ENCODE assay signal across 1 cellular context in the genomic region with DNA sequence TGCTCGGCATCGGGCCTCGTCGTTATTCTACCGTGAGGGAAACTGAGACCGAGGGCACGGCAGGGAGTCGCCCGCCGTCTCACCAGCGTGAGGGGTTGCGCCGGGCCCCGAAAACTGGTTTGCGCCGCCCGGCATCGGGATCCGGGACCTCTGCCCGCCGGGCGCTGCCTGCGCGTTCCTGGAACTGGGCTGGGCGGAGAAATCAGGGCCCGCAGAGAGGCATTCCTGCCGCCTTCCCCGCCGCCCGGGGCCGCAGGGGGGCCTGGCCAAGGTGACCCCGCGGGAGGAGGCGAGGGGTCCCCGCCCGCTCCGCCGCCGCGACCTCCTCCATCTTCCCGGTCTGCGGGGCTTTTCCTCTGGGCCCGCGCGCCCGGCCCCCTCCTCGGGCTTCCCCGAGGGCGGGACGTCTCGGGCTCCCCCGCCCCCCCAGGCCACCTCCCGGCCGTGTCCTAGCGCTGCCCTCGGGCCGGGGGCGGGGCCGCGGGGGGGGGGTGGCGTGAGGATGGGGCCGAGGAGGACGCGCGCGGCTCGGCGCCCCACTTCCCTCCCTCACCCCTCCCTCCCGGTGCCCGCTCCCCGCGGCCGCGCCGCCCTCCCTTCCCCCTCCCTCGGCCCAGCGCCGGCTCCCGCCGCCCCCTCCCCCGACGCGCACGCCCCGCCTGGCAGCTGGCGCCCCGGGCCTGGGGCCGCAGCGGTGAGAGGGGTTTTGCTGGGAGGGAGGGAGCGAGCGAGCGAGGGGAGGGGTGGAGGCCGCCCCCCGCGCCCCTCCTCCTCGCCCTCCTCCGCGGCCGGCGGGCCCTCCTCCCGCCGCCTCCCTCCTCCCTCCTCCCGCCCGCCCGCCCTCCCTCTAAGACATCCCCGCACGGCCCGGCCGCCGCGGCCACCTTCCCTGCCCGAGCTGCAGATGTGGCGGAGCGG.
TF ChIP-seq lines count a peak whose summit lies in the region.

TSS of gene GLIS2 (plus strand) at position 883 of the 918 bp plus-strand sequence. CDS start 16,214 bp downstream, outside the sequence.

TF ChIP-seq in HEK293, 187 proteins besides CTCF, POLR2A, EP300 and RAD21 (continued from another document and continues in another):
- TF ChIP-seq ZNF140 (tag by site-specific recombination; IDR thresholded peaks at IDR 0.05), result no peak
- TF ChIP-seq ZNF473 (tag by site-specific recombination; IDR thresholded peaks at IDR 0.05), result no peak
- TF ChIP-seq KLF17 (tag by site-specific recombination; IDR thresholded peaks at IDR 0.05), result no peak
- no peak for TF ChIP-seq MZF1 (tag by site-specific recombination; IDR thresholded peaks at IDR 0.05; ENCODE audit: borderline replicate concordance)
- no peak for TF ChIP-seq ZBTB21 (tag by site-specific recombination; IDR thresholded peaks at IDR 0.05)
- TF ChIP-seq, protein P1, sequence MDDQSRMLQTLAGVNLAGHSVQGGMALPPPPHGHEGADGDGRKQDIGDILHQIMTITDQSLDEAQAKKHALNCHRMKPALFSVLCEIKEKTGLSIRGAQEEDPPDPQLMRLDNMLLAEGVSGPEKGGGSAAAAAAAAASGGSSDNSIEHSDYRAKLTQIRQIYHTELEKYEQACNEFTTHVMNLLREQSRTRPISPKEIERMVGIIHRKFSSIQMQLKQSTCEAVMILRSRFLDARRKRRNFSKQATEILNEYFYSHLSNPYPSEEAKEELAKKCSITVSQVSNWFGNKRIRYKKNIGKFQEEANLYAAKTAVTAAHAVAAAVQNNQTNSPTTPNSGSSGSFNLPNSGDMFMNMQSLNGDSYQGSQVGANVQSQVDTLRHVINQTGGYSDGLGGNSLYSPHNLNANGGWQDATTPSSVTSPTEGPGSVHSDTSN (CRISPR knock-in tag; IDR thresholded peaks at IDR 0.05), result no peak
- no peak for TF ChIP-seq ZNF654 (tag by site-specific recombination; IDR thresholded peaks at IDR 0.05; ENCODE audit: low read depth)
- TF ChIP-seq ZNF529 (tag by site-specific recombination; IDR thresholded peaks at IDR 0.05; ENCODE audit: insufficient replicate concordance), result no peak
- no peak for TF ChIP-seq ZNF391 (tag by site-specific recombination; IDR thresholded peaks at IDR 0.05; ENCODE audit: borderline replicate concordance, low read depth)
- TF ChIP-seq HIC1 (tag by site-specific recombination; IDR thresholded peaks at IDR 0.05), result no peak; the same call in 1 of the 2 replicates
- TF ChIP-seq BCL11B (tag by site-specific recombination; IDR thresholded peaks at IDR 0.05; ENCODE audit: low read depth), result no peak
- TF ChIP-seq YY1 (tag by site-specific recombination; IDR thresholded peaks at IDR 0.05), result 0 out of 2 replicates have a peak, but pooled peaks have one; percentile 21
- no peak for TF ChIP-seq ZNF18 (tag by site-specific recombination; IDR thresholded peaks at IDR 0.05)
- TF ChIP-seq SETDB1 (IDR thresholded peaks at IDR 0.05; ENCODE audit: insufficient read length, low read length), result no peak
- peak; percentile 31; the same call in 1 of the 2 replicates for TF ChIP-seq IKZF3 (tag by site-specific recombination; IDR thresholded peaks at IDR 0.05)
- no peak for TF ChIP-seq ZNF362 (tag by site-specific recombination; IDR thresholded peaks at IDR 0.05)
- no peak for TF ChIP-seq ZNF585B (tag by site-specific recombination; IDR thresholded peaks at IDR 0.05)
- TF ChIP-seq ZFP37 (tag by site-specific recombination; IDR thresholded peaks at IDR 0.05), result peak; percentile 6; the same call in 1 of the 2 replicates
- no peak for TF ChIP-seq ZNF707 (tag by site-specific recombination; IDR thresholded peaks at IDR 0.05)
- TF ChIP-seq ZNF404 (tag by site-specific recombination; IDR thresholded peaks at IDR 0.05), result no peak
- no peak for TF ChIP-seq AEBP2 (tag by site-specific recombination; IDR thresholded peaks at IDR 0.05; ENCODE audit: borderline replicate concordance)
- TF ChIP-seq ZNF768 (tag by site-specific recombination; IDR thresholded peaks at IDR 0.05), result no peak
- TF ChIP-seq ZNF830 (tag by site-specific recombination; IDR thresholded peaks at IDR 0.05; ENCODE audit: low read depth), result no peak
- no peak for TF ChIP-seq FEZF1 (tag by site-specific recombination; IDR thresholded peaks at IDR 0.05)
- TF ChIP-seq ZNF311 (tag by site-specific recombination; IDR thresholded peaks at IDR 0.05; ENCODE audit: borderline replicate concordance), result no peak
- TF ChIP-seq ZNF292 (tag by site-specific recombination; IDR thresholded peaks at IDR 0.05; ENCODE audit: borderline replicate concordance, low read depth), result no peak
- TF ChIP-seq, protein P2, sequence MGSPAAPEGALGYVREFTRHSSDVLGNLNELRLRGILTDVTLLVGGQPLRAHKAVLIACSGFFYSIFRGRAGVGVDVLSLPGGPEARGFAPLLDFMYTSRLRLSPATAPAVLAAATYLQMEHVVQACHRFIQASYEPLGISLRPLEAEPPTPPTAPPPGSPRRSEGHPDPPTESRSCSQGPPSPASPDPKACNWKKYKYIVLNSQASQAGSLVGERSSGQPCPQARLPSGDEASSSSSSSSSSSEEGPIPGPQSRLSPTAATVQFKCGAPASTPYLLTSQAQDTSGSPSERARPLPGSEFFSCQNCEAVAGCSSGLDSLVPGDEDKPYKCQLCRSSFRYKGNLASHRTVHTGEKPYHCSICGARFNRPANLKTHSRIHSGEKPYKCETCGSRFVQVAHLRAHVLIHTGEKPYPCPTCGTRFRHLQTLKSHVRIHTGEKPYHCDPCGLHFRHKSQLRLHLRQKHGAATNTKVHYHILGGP (tag by site-specific recombination; IDR thresholded peaks at IDR 0.05), result no peak
- peak; percentile 39; the same call in 1 of the 2 replicates for TF ChIP-seq KLF8 (tag by site-specific recombination; IDR thresholded peaks at IDR 0.05)
- peak; percentile 48 for TF ChIP-seq GLIS2 (tag by site-specific recombination; IDR thresholded peaks at IDR 0.05)
- no peak for TF ChIP-seq SCRT1 (tag by site-specific recombination; IDR thresholded peaks at IDR 0.05; ENCODE audit: borderline replicate concordance)
- TF ChIP-seq, protein P3, sequence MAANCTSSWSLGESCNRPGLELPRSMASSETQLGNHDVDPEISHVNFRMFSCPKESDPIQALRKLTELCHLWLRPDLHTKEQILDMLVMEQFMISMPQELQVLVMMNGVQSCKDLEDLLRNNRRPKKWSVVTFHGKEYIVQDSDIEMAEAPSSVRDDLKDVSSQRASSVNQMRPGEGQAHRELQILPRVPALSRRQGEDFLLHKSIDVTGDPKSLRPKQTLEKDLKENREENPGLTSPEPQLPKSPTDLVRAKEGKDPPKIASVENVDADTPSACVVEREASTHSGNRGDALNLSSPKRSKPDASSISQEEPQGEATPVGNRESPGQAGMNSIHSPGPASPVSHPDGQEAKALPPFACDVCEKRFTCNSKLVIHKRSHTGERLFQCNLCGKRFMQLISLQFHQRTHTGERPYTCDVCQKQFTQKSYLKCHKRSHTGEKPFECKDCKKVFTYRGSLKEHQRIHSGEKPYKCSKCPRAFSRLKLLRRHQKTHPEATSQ (tag by site-specific recombination; IDR thresholded peaks at IDR 0.05), result no peak
- 0 out of 2 replicates have a peak, but pooled peaks have one; percentile 40 for TF ChIP-seq ZSCAN30 (tag by site-specific recombination; IDR thresholded peaks at IDR 0.05)
- TF ChIP-seq ZNF302 (tag by site-specific recombination; IDR thresholded peaks at IDR 0.05; ENCODE audit: low read depth), result no peak
- TF ChIP-seq, protein P4, sequence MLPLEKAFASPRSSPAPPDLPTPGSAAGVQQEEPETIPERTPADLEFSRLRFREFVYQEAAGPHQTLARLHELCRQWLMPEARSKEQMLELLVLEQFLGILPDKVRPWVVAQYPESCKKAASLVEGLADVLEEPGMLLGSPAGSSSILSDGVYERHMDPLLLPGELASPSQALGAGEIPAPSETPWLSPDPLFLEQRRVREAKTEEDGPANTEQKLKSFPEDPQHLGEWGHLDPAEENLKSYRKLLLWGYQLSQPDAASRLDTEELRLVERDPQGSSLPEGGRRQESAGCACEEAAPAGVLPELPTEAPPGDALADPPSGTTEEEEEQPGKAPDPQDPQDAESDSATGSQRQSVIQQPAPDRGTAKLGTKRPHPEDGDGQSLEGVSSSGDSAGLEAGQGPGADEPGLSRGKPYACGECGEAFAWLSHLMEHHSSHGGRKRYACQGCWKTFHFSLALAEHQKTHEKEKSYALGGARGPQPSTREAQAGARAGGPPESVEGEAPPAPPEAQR (tag by site-specific recombination; IDR thresholded peaks at IDR 0.05), result no peak
- TF ChIP-seq ZNF211 (tag by site-specific recombination; IDR thresholded peaks at IDR 0.05; ENCODE audit: low read depth), result no peak
- TF ChIP-seq ZNF324 (tag by site-specific recombination; IDR thresholded peaks at IDR 0.05), result no peak
- no peak for TF ChIP-seq ZFP41 (tag by site-specific recombination; IDR thresholded peaks at IDR 0.05; ENCODE audit: borderline replicate concordance)
- no peak for TF ChIP-seq HOXA7 (CRISPR knock-in tag; IDR thresholded peaks at IDR 0.05; ENCODE audit: borderline replicate concordance)
- no peak for TF ChIP-seq ZNF549 (tag by site-specific recombination; IDR thresholded peaks at IDR 0.05)
- TF ChIP-seq ZNF843 (tag by site-specific recombination; IDR thresholded peaks at IDR 0.05), result no peak
- TF ChIP-seq ZNF274 (IDR thresholded peaks at IDR 0.05; ENCODE audit: low read length), result no peak
- TF ChIP-seq ZNF274 (tag by site-specific recombination; IDR thresholded peaks at IDR 0.05; ENCODE audit: borderline replicate concordance), result no peak
- TF ChIP-seq ZNF175 (tag by site-specific recombination; IDR thresholded peaks at IDR 0.05), result no peak
- no peak for TF ChIP-seq ZNF266 (tag by site-specific recombination; IDR thresholded peaks at IDR 0.05; ENCODE audit: low read depth)
